Comparison of ENCODE assay signal across 29 cellular contexts in genomic region chr18:69215151-69215550, GRCh38.
A peak's percentile ranks its signal among the peaks of the same experiment; 100 is the strongest.
DNase-seq lines count a peak whose midpoint lies in the region; ATAC-seq, FAIRE-seq and TF ChIP-seq lines count a peak whose summit lies in the region.
"Had no signal": no experiment of that assay in that cellular context is flagged by ENCODE, and none has a peak within 500 bp of the region (broad histone marks: within the 10 kb centered on the region; RNA-seq: fewer than 3 reads in every experiment).

No MANE protein-coding gene starts in this region.

- POLR2A ChIA-PET in activated CD4-positive, alpha-beta T cell treated with anti-CD3 and anti-CD28 coated beads, Interleukin-2, amount 10 ng/mL, durations not matched to agents 7 days and 5 days (lab: Charles Lee): no interaction called here

- H3K4me3 Mint-ChIP-seq in activated CD4-positive, alpha-beta T cell treated with anti-CD3 and anti-CD28 coated beads, Interleukin-2, amount 10 ng/mL, durations not matched to agents 7 days and 5 days: no peak overlapping the region
- H3K4me3 Mint-ChIP-seq: activated naive CD8-positive, alpha-beta T cell treated with anti-CD3 and anti-CD28 coated beads, Interleukin-2, amount 50 U/mL, for 24 hours; activated T-cell treated with anti-CD3 and anti-CD28 coated beads, Interleukin-2, amount 50 U/mL, for 4 hours; central memory CD8-positive, alpha-beta T cell; IgD-negative memory B cell; neural crest cell; stimulated activated effector memory CD8-positive, alpha-beta T cell treated with anti-CD3 and anti-CD28 coated beads, Interleukin-12 subunit alpha, Interleukin-12 subunit beta, amount 100 ng/mL, for 72 hours had no signal

- in situ Hi-C loops in transverse colon (cut with MboI; ENCODE audit: low pct_ligation_motif_present in 1 of 4, low pct_unique_long_range_greater_than_20kb in 1 of 4, low sequenced_read_pairs in 3 of 4): no loop called here

- TF ChIP-seq POLR2A in transverse colon (IDR thresholded peaks at IDR 0.05) (no peak), right lobe of liver (IDR thresholded peaks at IDR 0.05) (no peak), prostate gland (IDR thresholded peaks at IDR 0.05) (no peak)

- H3K36me3 ChIP-seq in OCI-LY3 (replicated peaks; ENCODE audit: low read depth, low read length): no peaks in the 10 kb centered on the region
- H3K36me3 ChIP-seq in transverse colon: no peaks in the 10 kb centered on the region
- no peaks in the 10 kb centered on the region for H3K36me3 ChIP-seq in right lobe of liver
- H3K36me3 ChIP-seq in prostate gland: no peaks in the 10 kb centered on the region
- H3K36me3 ChIP-seq: BE2C, pancreas, upper lobe of right lung had no signal

- H3K9ac ChIP-seq in OCI-LY3 (ENCODE audit: low read length): no peak overlapping the region

- 87 to 88% methylated on average over 1 of the region's 1 CpG for WGBS in transverse colon (ENCODE audit: low coverage in 1 of 2), 2 donors
- WGBS in right lobe of liver (ENCODE audit: insufficient coverage, low coverage, low lambda C conversion rate, missing lambda C conversion rate): 88% methylated on average over 1 of the region's 1 CpG
- WGBS in prostate gland: 88% methylated on average over 1 of the region's 1 CpG

- no peak overlapping the region for H3K4me2 ChIP-seq in OCI-LY3 (ENCODE audit: low read length)
- H3K4me2 ChIP-seq: hepatocyte had no signal

- no peak overlapping the region for H3K27ac Mint-ChIP-seq in activated CD4-positive, alpha-beta T cell treated with anti-CD3 and anti-CD28 coated beads, Interleukin-2, amount 10 ng/mL, durations not matched to agents 7 days and 5 days
- H3K27ac Mint-ChIP-seq: activated naive CD8-positive, alpha-beta T cell treated with anti-CD3 and anti-CD28 coated beads, Interleukin-2, amount 50 U/mL, for 24 hours; IgD-negative memory B cell; stimulated activated effector memory CD8-positive, alpha-beta T cell treated with anti-CD3 and anti-CD28 coated beads, Interleukin-12 subunit alpha, Interleukin-12 subunit beta, amount 100 ng/mL, for 72 hours had no signal

- no peaks in the 10 kb centered on the region for H3K27me3 Mint-ChIP-seq in activated CD4-positive, alpha-beta T cell treated with anti-CD3 and anti-CD28 coated beads, Interleukin-2, amount 10 ng/mL, durations not matched to agents 7 days and 5 days
- H3K27me3 Mint-ChIP-seq: activated naive CD8-positive, alpha-beta T cell treated with anti-CD3 and anti-CD28 coated beads, Interleukin-2, amount 50 U/mL, for 24 hours; central memory CD8-positive, alpha-beta T cell; IgD-negative memory B cell had no signal

- CTCF ChIA-PET in activated CD4-positive, alpha-beta T cell treated with anti-CD3 and anti-CD28 coated beads, Interleukin-2, amount 10 ng/mL, durations not matched to agents 7 days and 5 days (lab: Charles Lee): no interaction called here

- no peak for TF ChIP-seq CTCF in D721Med (IDR thresholded peaks at IDR 0.05; ENCODE audit: insufficient read depth, missing control alignments)
- TF ChIP-seq CTCF in OCI-LY3 (IDR thresholded peaks at IDR 0.05; ENCODE audit: low read depth, low read length): no peak
- no peak for TF ChIP-seq CTCF in transverse colon (IDR thresholded peaks at IDR 0.05)
- no peak for TF ChIP-seq CTCF in right lobe of liver (IDR thresholded peaks at IDR 0.05)
- TF ChIP-seq CTCF in prostate gland (IDR thresholded peaks at IDR 0.05): no peak

- peak overlapping the region; percentile 56 for H2AFZ ChIP-seq in OCI-LY3 (ENCODE audit: low read depth, low read length)
- H2AFZ ChIP-seq: hepatocyte had no signal

- TF ChIP-seq EP300 in transverse colon (IDR thresholded peaks at IDR 0.05; ENCODE audit: low read depth): no peak

- H4K20me1 ChIP-seq in OCI-LY3 (ENCODE audit: insufficient read depth, low read length): no peaks in the 10 kb centered on the region

- no peaks in the 10 kb centered on the region for H3K4me1 Mint-ChIP-seq in activated CD4-positive, alpha-beta T cell treated with anti-CD3 and anti-CD28 coated beads, Interleukin-2, amount 10 ng/mL, durations not matched to agents 7 days and 5 days
- H3K4me1 Mint-ChIP-seq: activated naive CD8-positive, alpha-beta T cell treated with anti-CD3 and anti-CD28 coated beads, Interleukin-2, amount 50 U/mL, for 24 hours; central memory CD8-positive, alpha-beta T cell; IgD-negative memory B cell; neural crest cell; stimulated activated effector memory CD8-positive, alpha-beta T cell treated with anti-CD3 and anti-CD28 coated beads, Interleukin-12 subunit alpha, Interleukin-12 subunit beta, amount 100 ng/mL, for 72 hours had no signal

- H3K4me1 ChIP-seq in OCI-LY3 (ENCODE audit: low read length) (peaks cover 5% of the 10 kb centered on the region; the same call in 1 of the 2 replicates), transverse colon (no peaks in the 10 kb centered on the region), right lobe of liver (no peaks in the 10 kb centered on the region), prostate gland (replicated peaks) (no peaks in the 10 kb centered on the region)
- H3K4me1 ChIP-seq: BE2C, pancreas, upper lobe of right lung had no signal

- H3K4me3 ChIP-seq in OCI-LY3 (ENCODE audit: low read length) (no peak overlapping the region), transverse colon (no peak overlapping the region), right lobe of liver (no peak overlapping the region), prostate gland (no peak overlapping the region)
- H3K4me3 ChIP-seq: dorsolateral prefrontal cortex, hepatocyte, pancreas, upper lobe of right lung had no signal

- intact Hi-C loops in transverse colon (cut with DNase I; ENCODE audit: low total_unique reads): no loop called here
- intact Hi-C loops in right lobe of liver (cut with DNase I): no loop called here
- intact Hi-C loops in prostate gland (cut with DNase I): no loop called here

- peak; percentile 100 for FAIRE-seq in D721Med (lab: Jason Lieb, UNC)
- FAIRE-seq: GM19239, pancreas had no signal

- H3K9me3 ChIP-seq in OCI-LY3 (ENCODE audit: insufficient read depth, low read length): no peaks in the 10 kb centered on the region
- no peaks in the 10 kb centered on the region for H3K9me3 ChIP-seq in transverse colon
- no peaks in the 10 kb centered on the region for H3K9me3 ChIP-seq in right lobe of liver
- no peaks in the 10 kb centered on the region for H3K9me3 ChIP-seq in prostate gland
- H3K9me3 ChIP-seq: BE2C, pancreas, upper lobe of right lung had no signal

- DNase-seq in D721Med (ENCODE audit: insufficient read length, low spot score): no peak
- DNase-seq in NCI-H146 (lab: John Stamatoyannopoulos, UW): peak; percentile 97
- DNase-seq in NCI-H446 treated with DMSO at 0.1 percent for 48 hours (lab: John Stamatoyannopoulos, UW): peak; percentile 16
- DNase-seq in activated CD4-positive, alpha-beta T cell treated with anti-CD3 and anti-CD28 coated beads, Interleukin-2, amount 10 ng/mL, durations not matched to agents 7 days and 5 days: no peak
- DNase-seq in transverse colon: no peak
- no peak for DNase-seq in right lobe of liver
- DNase-seq in prostate gland (ENCODE audit: low spot score): no peak
- DNase-seq: activated CD4-positive, alpha-beta T cell treated with anti-CD3 and anti-CD28 coated beads for 4 hours; activated gamma-delta T cell treated with Interleukin-2 at 50 U/mL for 16 hours; activated naive CD8-positive, alpha-beta T cell treated with anti-CD3 and anti-CD28 coated beads, Interleukin-2, amount 50 U/mL, for 24 hours; activated T-cell treated with anti-CD3 and anti-CD28 coated beads, Interleukin-2, amount 50 U/mL, for 4 hours; BE2C; DND-41; left colon; mammary epithelial cell; pancreas; right cardiac atrium; stimulated activated CD4-positive, alpha-beta T cell treated with anti-CD3 and anti-CD28 coated beads, Interleukin-12 subunit alpha, Interleukin-12 subunit beta, amount 100 ng/mL, for 4 hours; stimulated activated CD4-positive, alpha-beta T cell treated with anti-CD3 and anti-CD28 coated beads, Interleukin-4, amount 100 ng/mL, for 24 hours; upper lobe of right lung had no signal

- no peaks in the 10 kb centered on the region for H3K27me3 ChIP-seq in OCI-LY3 (ENCODE audit: low read depth, low read length)
- H3K27me3 ChIP-seq in transverse colon: no peaks in the 10 kb centered on the region
- H3K27me3 ChIP-seq in right lobe of liver: no peaks in the 10 kb centered on the region
- H3K27me3 ChIP-seq in prostate gland (replicated peaks; ENCODE audit: insufficient read depth): no peaks in the 10 kb centered on the region
- H3K27me3 ChIP-seq: BE2C, dorsolateral prefrontal cortex, hepatocyte, pancreas, upper lobe of right lung had no signal

- no peaks in the 10 kb centered on the region for H3K36me3 Mint-ChIP-seq in activated CD4-positive, alpha-beta T cell treated with anti-CD3 and anti-CD28 coated beads, Interleukin-2, amount 10 ng/mL, durations not matched to agents 7 days and 5 days (ENCODE audit: low read depth)
- H3K36me3 Mint-ChIP-seq: IgD-negative memory B cell; stimulated activated effector memory CD8-positive, alpha-beta T cell treated with anti-CD3 and anti-CD28 coated beads, Interleukin-12 subunit alpha, Interleukin-12 subunit beta, amount 100 ng/mL, for 72 hours had no signal

- no peaks in the 10 kb centered on the region for H3K79me2 ChIP-seq in OCI-LY3 (ENCODE audit: low read length)
- H3K79me2 ChIP-seq: hepatocyte had no signal

- ATAC-seq in right lobe of liver: no peak
- ATAC-seq: activated naive CD8-positive, alpha-beta T cell treated with anti-CD3 and anti-CD28 coated beads, Interleukin-2, amount 50 U/mL, for 24 hours; activated T-cell treated with anti-CD3 and anti-CD28 coated beads, Interleukin-2, amount 50 U/mL, for 4 hours; left colon; pancreas; right cardiac atrium; SK-N-SH treated with all-trans-retinoic acid at 6 μM for 48 hours; stimulated activated effector memory CD8-positive, alpha-beta T cell treated with anti-CD3 and anti-CD28 coated beads, Interleukin-12 subunit alpha, Interleukin-12 subunit beta, amount 100 ng/mL, for 72 hours; upper lobe of right lung had no signal

- no peaks in the 10 kb centered on the region for H3K9me3 Mint-ChIP-seq in activated CD4-positive, alpha-beta T cell treated with anti-CD3 and anti-CD28 coated beads, Interleukin-2, amount 10 ng/mL, durations not matched to agents 7 days and 5 days
- H3K9me3 Mint-ChIP-seq: activated naive CD8-positive, alpha-beta T cell treated with anti-CD3 and anti-CD28 coated beads, Interleukin-2, amount 50 U/mL, for 24 hours; activated T-cell treated with anti-CD3 and anti-CD28 coated beads, Interleukin-2, amount 50 U/mL, for 4 hours; central memory CD8-positive, alpha-beta T cell; IgD-negative memory B cell; neural crest cell; stimulated activated effector memory CD8-positive, alpha-beta T cell treated with anti-CD3 and anti-CD28 coated beads, Interleukin-12 subunit alpha, Interleukin-12 subunit beta, amount 100 ng/mL, for 72 hours had no signal

- H3K27ac ChIP-seq in OCI-LY3 (ENCODE audit: low read length) (no peak overlapping the region), transverse colon (no peak overlapping the region), right lobe of liver (no peak overlapping the region), prostate gland (no peak overlapping the region)
- H3K27ac ChIP-seq: dorsolateral prefrontal cortex, hepatocyte, pancreas, upper lobe of right lung had no signal

Comparison
In these comparisons a context has a peak if more than half of its experiments do, and no peak if none do; other contexts are left out.
1. DNase-seq: peak in NCI-H146 (single experiment) and NCI-H446 treated with DMSO at 0.1 percent for 48 hours (single experiment); none in D721Med (single experiment), activated CD4-positive, alpha-beta T cell treated with anti-CD3 and anti-CD28 coated beads, Interleukin-2, amount 10 ng/mL, durations not matched to agents 7 days and 5 days (single experiment), transverse colon (single experiment), right lobe of liver (0 of 3) and prostate gland (single experiment).